In the genomic region with DNA sequence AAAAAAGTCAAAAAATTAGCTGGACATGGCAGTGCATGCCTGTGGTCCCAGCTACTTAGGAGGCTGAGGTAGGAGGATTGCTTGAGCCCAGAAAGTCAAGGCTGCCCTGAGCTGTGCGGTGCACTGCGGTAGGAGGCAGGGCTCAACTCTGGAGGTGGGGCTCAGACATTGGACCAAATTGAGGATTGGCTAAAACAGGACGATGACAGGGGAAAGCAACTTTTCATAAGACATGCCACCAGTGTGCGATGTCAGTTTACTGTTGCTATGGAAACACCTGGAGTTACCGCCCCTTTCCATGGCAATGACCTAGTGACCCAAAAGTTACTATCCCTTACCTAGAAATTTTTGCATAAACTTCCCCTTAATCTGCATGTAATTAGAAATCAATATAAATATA, we compare ENCODE assay signal across 16 cellular contexts.
A peak's percentile ranks its signal among the peaks of the same experiment; 100 is the strongest.
DNase-seq lines count a peak whose midpoint lies in the region; ATAC-seq and TF ChIP-seq lines count a peak whose summit lies in the region.
"Had no signal": no experiment of that assay in that cellular context is flagged by ENCODE, and none has a peak within 500 bp of the region (broad histone marks: within the 10 kb centered on the region; RNA-seq: fewer than 3 reads in every experiment).

No MANE protein-coding gene starts in this region.

- H3K9me3 ChIP-seq in BLaER1 treated with 17β-estradiol and CSF1 and Interleukin-3, amounts not matched to agents 10 nM and 100 nM (replicated peaks in 1 of 11), result no peaks in the 10 kb centered on the region
- H3K9me3 ChIP-seq in HCT116 (ENCODE audit: control insufficient read depth in 1 of 2, insufficient read depth in 1 of 2, low read depth in 1 of 2, low read length in 2 of 2) (no peaks in the 10 kb centered on the region), iPS-18a (ENCODE audit: control insufficient read depth, low read depth, low read length) (no peaks in the 10 kb centered on the region)
- H3K9me3 ChIP-seq: neutrophil had no signal

- no peak overlapping the region for H2AFZ ChIP-seq in HCT116 (ENCODE audit: low read depth, low read length, poor library complexity, severe bottlenecking)
- H2AFZ ChIP-seq: GM23248 had no signal

- ATAC-seq in HCT116 (peak; percentile 57), HG03439 (IDR thresholded peaks at IDR 0.05; ENCODE audit: unreplicated experiment) (no peak)

- RAD21 ChIA-PET in HCT116 (lab: Charles Lee; ENCODE audit: low non-redundant PET in 1 of 2, low total read pairs in 2 of 2, uncharacterized antibody in 2 of 2, unreplicated experiment in 2 of 2), result no interaction called here

- H3K27me3 ChIP-seq in BLaER1 treated with 17β-estradiol and CSF1 and Interleukin-3, amounts not matched to agents 10 nM and 100 nM, result no peaks in the 10 kb centered on the region
- H3K27me3 ChIP-seq in HCT116 (ENCODE audit: insufficient read depth, low read length) (peaks cover 20% of the 10 kb centered on the region; the same call in 1 of the 2 replicates), iPS-18a (ENCODE audit: control insufficient read depth, insufficient read depth, low read length) (no peaks in the 10 kb centered on the region)

- no peaks in the 10 kb centered on the region for H3K9me2 ChIP-seq in HCT116 (ENCODE audit: insufficient read depth)

- DNase-seq in HCT116 (ENCODE audit: low read depth, low spot score), result peak; percentile 23
- no peak for DNase-seq in RWPE1 (ENCODE audit: low spot score)
- DNase-seq in H4 (ENCODE audit: low spot score), result no peak
- DNase-seq in NCI-H2171 (lab: John Stamatoyannopoulos, UW), result no peak
- DNase-seq: activated CD4-positive, alpha-beta memory T cell treated with anti-CD3 and anti-CD28 coated beads, Interleukin-2, amount 10 ng/mL, durations not matched to agents 7 days and 5 days; activated naive CD8-positive, alpha-beta T cell treated with anti-CD3 and anti-CD28 coated beads for 36 hours; CD4-positive, CD25-positive, alpha-beta regulatory T cell; dorsolateral prefrontal cortex; NCI-H226; NCI-H774; SW 1271 had no signal

- no peaks in the 10 kb centered on the region for H3K36me3 ChIP-seq in BLaER1 treated with 17β-estradiol and CSF1 and Interleukin-3, amounts not matched to agents 10 nM and 100 nM
- H3K36me3 ChIP-seq in HCT116 (ENCODE audit: control insufficient read depth in 1 of 2, insufficient read depth in 2 of 2, low read length in 2 of 2), result no peaks in the 10 kb centered on the region
- H3K36me3 ChIP-seq in iPS-18a (ENCODE audit: control insufficient read depth, low read depth, low read length), result no peaks in the 10 kb centered on the region
- H3K36me3 ChIP-seq: neutrophil had no signal

- no peak overlapping the region for H3K4me3 ChIP-seq in BLaER1 treated with 17β-estradiol and CSF1 and Interleukin-3, amounts not matched to agents 10 nM and 100 nM
- no peak overlapping the region for H3K4me3 ChIP-seq in HCT116 (replicated peaks in 1 of 2; ENCODE audit: low read depth in 1 of 2, low read length in 2 of 2)
- no peak overlapping the region for H3K4me3 ChIP-seq in iPS-18a (ENCODE audit: low read length)
- H3K4me3 ChIP-seq: dorsolateral prefrontal cortex, GM23248 had no signal

- CTCF ChIA-PET in HCT116 (lab: Charles Lee), result interaction anchor here (1.7 kb wide), 1 partner anchor 8 kb away, joined by 6 read pairs; no protein-coding TSS in a partner anchor
- CTCF ChIA-PET in RWPE1 (lab: Yijun Ruan, JAX), result no interaction called here

- H3K27ac ChIP-seq in BLaER1 treated with 17β-estradiol and CSF1 and Interleukin-3, amounts not matched to agents 10 nM and 100 nM, result peak overlapping the region in 1 of 11 experiments; percentile 41; a peak in 2 of 22 replicates
- H3K27ac ChIP-seq in HCT116 (ENCODE audit: low read depth, low read length) (no peak overlapping the region), RWPE1 (peak overlapping the region; percentile 55), iPS-18a (ENCODE audit: low read length) (peak overlapping the region; percentile 2)
- H3K27ac ChIP-seq: dorsolateral prefrontal cortex, GM23248, neutrophil had no signal

- no peak for TF ChIP-seq POLR2A in HCT116 (IDR thresholded peaks at IDR 0.05; ENCODE audit: borderline replicate concordance, extremely low read depth, insufficient read depth, insufficient read length)

- H3K79me2 ChIP-seq in HCT116 (ENCODE audit: insufficient read depth, low read length), result no peaks in the 10 kb centered on the region

- intact Hi-C loops in HCT116 (cut with micrococcal nuclease), result no loop called here

- TF ChIP-seq CTCF in HCT116 (IDR thresholded peaks at IDR 0.05 in 2 of 3, conservative IDR thresholded peaks at IDR 0.05 in 1 of 3; ENCODE audit: borderline replicate concordance in 1 of 3, insufficient read depth in 1 of 3, low read depth in 2 of 3, low read length in 2 of 3) (no peak), RWPE1 (conservative IDR thresholded peaks at IDR 0.05; ENCODE audit: low read depth) (no peak)

- POLR2A ChIA-PET in HCT116 (lab: Charles Lee) (no interaction called here), RWPE1 (lab: Yijun Ruan, JAX; ENCODE audit: low non-redundant PET) (no interaction called here)

- no peaks in the 10 kb centered on the region; a peak in 3 of 22 replicates for H4K20me1 ChIP-seq in BLaER1 treated with 17β-estradiol and CSF1 and Interleukin-3, amounts not matched to agents 10 nM and 100 nM
- H4K20me1 ChIP-seq in HCT116 (ENCODE audit: insufficient read depth), result no peaks in the 10 kb centered on the region

- peak overlapping the region; percentile 62 to 89 (median 79) for H3K4me2 ChIP-seq in BLaER1 treated with 17β-estradiol and CSF1 and Interleukin-3, amounts not matched to agents 10 nM and 100 nM
- H3K4me2 ChIP-seq in HCT116 (ENCODE audit: low read length), result no peak overlapping the region

- no peak for TF ChIP-seq RAD21 in HCT116 (IDR thresholded peaks at IDR 0.05; ENCODE audit: low read depth)

- no TSS peak for BruUV-seq in HCT116 (replicated peaks; lab: Mats Ljungman, UMichigan)

- H3K4me1 ChIP-seq in BLaER1 treated with 17β-estradiol and CSF1 and Interleukin-3, amounts not matched to agents 10 nM and 100 nM, result peaks cover 21 to 47% (median 30%) of the 10 kb centered on the region in 10 experiments
- H3K4me1 ChIP-seq in HCT116 (ENCODE audit: control insufficient read depth in 1 of 2, insufficient read depth in 2 of 2, low read length in 2 of 2) (no peaks in the 10 kb centered on the region), iPS-18a (ENCODE audit: control insufficient read depth, low read depth, low read length) (peaks cover 18% of the 10 kb centered on the region)

- H3K9ac ChIP-seq in BLaER1 treated with 17β-estradiol and CSF1 and Interleukin-3, amounts not matched to agents 10 nM and 100 nM, result peak overlapping the region in 2 of 11 experiments; percentile 20 to 45; a peak in 2 of 22 replicates
- H3K9ac ChIP-seq in HCT116 (ENCODE audit: low read length) (no peak overlapping the region), iPS-18a (ENCODE audit: low read length) (no peak overlapping the region)
- H3K9ac ChIP-seq: GM23248 had no signal

TF ChIP-seq in HCT116, 20 proteins besides CTCF, POLR2A, EP300 and RAD21 (continues in another document):
- TF ChIP-seq, protein P1, sequence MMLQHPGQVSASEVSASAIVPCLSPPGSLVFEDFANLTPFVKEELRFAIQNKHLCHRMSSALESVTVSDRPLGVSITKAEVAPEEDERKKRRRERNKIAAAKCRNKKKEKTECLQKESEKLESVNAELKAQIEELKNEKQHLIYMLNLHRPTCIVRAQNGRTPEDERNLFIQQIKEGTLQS (IDR thresholded peaks at IDR 0.05), result no peak
- no peak for TF ChIP-seq POLR2AphosphoS5 (IDR thresholded peaks at IDR 0.05; ENCODE audit: low read depth, low read length)
- TF ChIP-seq SIN3A (IDR thresholded peaks at IDR 0.05; ENCODE audit: low read depth), result no peak
- no peak for TF ChIP-seq ELF1 (IDR thresholded peaks at IDR 0.05; ENCODE audit: borderline replicate concordance, low read depth)
- no peak for TF ChIP-seq YY1 (IDR thresholded peaks at IDR 0.05; ENCODE audit: extremely low read depth, insufficient replicate concordance, low read depth, low read length)
- TF ChIP-seq TCF7L2 (IDR thresholded peaks at IDR 0.05; ENCODE audit: borderline replicate concordance, extremely low read depth, insufficient read depth, insufficient read length), result no peak
- TF ChIP-seq, protein P2, sequence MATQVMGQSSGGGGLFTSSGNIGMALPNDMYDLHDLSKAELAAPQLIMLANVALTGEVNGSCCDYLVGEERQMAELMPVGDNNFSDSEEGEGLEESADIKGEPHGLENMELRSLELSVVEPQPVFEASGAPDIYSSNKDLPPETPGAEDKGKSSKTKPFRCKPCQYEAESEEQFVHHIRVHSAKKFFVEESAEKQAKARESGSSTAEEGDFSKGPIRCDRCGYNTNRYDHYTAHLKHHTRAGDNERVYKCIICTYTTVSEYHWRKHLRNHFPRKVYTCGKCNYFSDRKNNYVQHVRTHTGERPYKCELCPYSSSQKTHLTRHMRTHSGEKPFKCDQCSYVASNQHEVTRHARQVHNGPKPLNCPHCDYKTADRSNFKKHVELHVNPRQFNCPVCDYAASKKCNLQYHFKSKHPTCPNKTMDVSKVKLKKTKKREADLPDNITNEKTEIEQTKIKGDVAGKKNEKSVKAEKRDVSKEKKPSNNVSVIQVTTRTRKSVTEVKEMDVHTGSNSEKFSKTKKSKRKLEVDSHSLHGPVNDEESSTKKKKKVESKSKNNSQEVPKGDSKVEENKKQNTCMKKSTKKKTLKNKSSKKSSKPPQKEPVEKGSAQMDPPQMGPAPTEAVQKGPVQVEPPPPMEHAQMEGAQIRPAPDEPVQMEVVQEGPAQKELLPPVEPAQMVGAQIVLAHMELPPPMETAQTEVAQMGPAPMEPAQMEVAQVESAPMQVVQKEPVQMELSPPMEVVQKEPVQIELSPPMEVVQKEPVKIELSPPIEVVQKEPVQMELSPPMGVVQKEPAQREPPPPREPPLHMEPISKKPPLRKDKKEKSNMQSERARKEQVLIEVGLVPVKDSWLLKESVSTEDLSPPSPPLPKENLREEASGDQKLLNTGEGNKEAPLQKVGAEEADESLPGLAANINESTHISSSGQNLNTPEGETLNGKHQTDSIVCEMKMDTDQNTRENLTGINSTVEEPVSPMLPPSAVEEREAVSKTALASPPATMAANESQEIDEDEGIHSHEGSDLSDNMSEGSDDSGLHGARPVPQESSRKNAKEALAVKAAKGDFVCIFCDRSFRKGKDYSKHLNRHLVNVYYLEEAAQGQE (IDR thresholded peaks at IDR 0.05; ENCODE audit: low read depth), result no peak
- TF ChIP-seq EGR1 (IDR thresholded peaks at IDR 0.05; ENCODE audit: low read depth), result no peak
- no peak for TF ChIP-seq CEBPB (IDR thresholded peaks at IDR 0.05; ENCODE audit: low read depth)
- no peak for TF ChIP-seq EZH2phosphoT487 (IDR thresholded peaks at IDR 0.05; ENCODE audit: borderline replicate concordance)
- TF ChIP-seq, protein P3, sequence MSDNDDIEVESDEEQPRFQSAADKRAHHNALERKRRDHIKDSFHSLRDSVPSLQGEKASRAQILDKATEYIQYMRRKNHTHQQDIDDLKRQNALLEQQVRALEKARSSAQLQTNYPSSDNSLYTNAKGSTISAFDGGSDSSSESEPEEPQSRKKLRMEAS (IDR thresholded peaks at IDR 0.05), result no peak
- TF ChIP-seq ZFX (IDR thresholded peaks at IDR 0.05), result no peak
